In genomic region chr14:101224356-101225115, GRCh38 we compare ENCODE assay signal across 1 cellular context.
TF ChIP-seq lines count a peak whose summit lies in the region.

No MANE protein-coding gene starts in this region.

TF ChIP-seq in HepG2, 621 proteins besides CTCF, POLR2A, EP300 and RAD21 (continued from another document):
- TF ChIP-seq, protein P1, sequence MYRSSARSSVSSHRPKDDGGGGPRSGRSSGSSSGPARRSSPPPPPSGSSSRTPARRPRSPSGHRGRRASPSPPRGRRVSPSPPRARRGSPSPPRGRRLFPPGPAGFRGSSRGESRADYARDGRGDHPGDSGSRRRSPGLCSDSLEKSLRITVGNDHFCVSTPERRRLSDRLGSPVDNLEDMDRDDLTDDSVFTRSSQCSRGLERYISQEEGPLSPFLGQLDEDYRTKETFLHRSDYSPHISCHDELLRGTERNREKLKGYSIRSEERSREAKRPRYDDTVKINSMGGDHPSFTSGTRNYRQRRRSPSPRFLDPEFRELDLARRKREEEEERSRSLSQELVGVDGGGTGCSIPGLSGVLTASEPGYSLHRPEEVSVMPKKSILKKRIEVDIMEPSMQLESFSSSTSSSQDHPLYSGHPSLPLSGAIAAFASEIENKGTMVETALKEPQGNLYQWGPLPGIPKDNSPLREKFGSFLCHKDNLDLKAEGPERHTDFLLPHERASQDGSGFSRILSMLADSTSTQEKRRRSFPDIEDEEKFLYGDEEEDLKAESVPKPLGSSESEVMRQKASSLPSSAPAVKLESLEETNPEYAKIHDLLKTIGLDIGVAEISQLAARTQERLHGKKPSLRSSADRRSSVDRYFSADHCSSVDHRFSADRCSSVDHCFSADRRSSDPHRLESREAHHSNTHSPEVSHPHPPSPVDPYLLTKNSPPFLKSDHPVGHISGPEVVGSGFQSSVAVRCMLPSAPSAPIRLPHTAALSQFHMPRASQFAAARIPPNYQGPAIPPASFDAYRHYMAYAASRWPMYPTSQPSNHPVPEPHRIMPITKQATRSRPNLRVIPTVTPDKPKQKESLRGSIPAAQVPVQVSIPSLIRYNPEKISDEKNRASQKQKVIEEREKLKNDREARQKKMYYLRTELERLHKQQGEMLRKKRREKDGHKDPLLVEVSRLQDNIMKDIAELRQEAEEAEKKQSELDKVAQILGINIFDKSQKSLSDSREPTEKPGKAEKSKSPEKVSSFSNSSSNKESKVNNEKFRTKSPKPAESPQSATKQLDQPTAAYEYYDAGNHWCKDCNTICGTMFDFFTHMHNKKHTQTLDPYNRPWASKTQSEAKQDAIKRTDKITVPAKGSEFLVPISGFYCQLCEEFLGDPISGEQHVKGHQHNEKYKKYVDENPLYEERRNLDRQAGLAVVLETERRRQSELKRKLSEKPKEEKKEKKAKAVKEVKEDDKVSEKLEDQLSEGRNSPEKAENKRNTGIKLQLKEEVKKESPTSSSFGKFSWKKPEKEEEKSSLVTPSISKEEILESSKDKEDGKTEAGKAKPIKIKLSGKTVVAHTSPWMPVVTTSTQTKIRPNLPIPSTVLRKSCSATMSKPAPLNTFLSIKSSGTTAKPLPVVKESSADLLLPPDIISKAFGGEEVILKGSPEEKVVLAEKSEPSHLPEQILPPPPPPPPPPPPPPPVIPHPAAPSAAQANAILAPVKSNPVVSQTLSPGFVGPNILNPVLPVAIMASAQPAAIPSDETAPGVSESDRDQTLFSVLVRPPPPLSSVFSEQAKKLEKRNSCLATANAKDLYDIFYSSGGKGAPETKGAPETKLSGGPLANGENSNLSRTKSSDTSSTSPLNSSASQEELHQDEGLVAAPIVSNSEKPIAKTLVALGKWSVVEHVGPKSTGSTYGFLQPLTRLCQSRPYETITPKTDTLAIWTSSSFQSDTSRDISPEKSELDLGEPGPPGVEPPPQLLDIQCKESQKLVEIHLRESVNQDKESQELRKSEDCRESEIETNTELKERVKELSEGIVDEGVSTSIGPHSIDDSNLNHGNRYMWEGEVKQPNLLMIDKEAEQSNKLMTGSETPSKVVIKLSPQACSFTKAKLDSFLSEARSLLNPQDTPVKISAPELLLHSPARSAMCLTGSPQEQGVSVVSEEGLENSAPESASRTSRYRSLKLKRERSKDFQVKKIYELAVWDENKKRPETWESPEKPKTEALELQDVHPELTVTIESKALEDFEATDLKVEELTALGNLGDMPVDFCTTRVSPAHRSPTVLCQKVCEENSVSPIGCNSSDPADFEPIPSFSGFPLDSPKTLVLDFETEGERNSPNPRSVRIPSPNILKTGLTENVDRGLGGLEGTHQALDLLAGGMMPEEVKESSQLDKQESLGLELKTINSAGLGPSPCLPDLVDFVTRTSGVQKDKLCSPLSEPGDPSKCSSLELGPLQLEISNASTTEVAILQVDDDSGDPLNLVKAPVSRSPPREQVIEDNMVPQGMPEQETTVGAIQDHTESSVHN (CRISPR knock-in tag; IDR thresholded peaks at IDR 0.05): no peak
- TF ChIP-seq ZNF7 (CRISPR knock-in tag; IDR thresholded peaks at IDR 0.05): no peak
- TF ChIP-seq ZNF562 (CRISPR knock-in tag; IDR thresholded peaks at IDR 0.05; ENCODE audit: borderline replicate concordance): no peak
- TF ChIP-seq ZNF83 (CRISPR knock-in tag; IDR thresholded peaks at IDR 0.05; ENCODE audit: borderline replicate concordance): no peak
- TF ChIP-seq TOPORS (CRISPR knock-in tag; IDR thresholded peaks at IDR 0.05): no peak
